Comparison of ENCODE assay signal across 17 cellular contexts in genomic region chr3:104214277-104214676, GRCh38.
DNase-seq lines count a peak whose midpoint lies in the region; ATAC-seq, FAIRE-seq and TF ChIP-seq lines count a peak whose summit lies in the region.
"Had no signal": no experiment of that assay in that cellular context is flagged by ENCODE, and none has a peak within 500 bp of the region (broad histone marks: within the 10 kb centered on the region; RNA-seq: fewer than 3 reads in every experiment).

No MANE protein-coding gene starts in this region.

- H3K27me3 ChIP-seq in H1 (replicated peaks in 1 of 4; ENCODE audit: control insufficient read depth in 3 of 4, extremely low read depth in 1 of 4, insufficient read depth in 3 of 4, low read length in 3 of 4) = no peaks in the 10 kb centered on the region
- H3K27me3 ChIP-seq in right lobe of liver = no peaks in the 10 kb centered on the region
- H3K27me3 ChIP-seq: BLaER1 treated with 17β-estradiol and CSF1 and Interleukin-3, amounts not matched to agents 10 nM and 100 nM had no signal

- H2BK15ac ChIP-seq in H1 (ENCODE audit: low read length) = no peak overlapping the region

- TF ChIP-seq CTCF in H1 (IDR thresholded peaks at IDR 0.05; ENCODE audit: control extremely low read depth in 1 of 3, insufficient read depth in 1 of 3, low read depth in 1 of 3, low read length in 3 of 3) (peak in 1 of 3 experiments; percentile 15; a peak in 1 of 4 replicates), right lobe of liver (IDR thresholded peaks at IDR 0.05) (peak in 3 of 4 donors; percentile 25 to 36 (median 27))

- H2AFZ ChIP-seq in H1 (ENCODE audit: low read length) = no peak overlapping the region

- CTCF ChIA-PET in H1 (lab: Charles Lee; ENCODE audit: partially characterized antibody) = interaction anchor here (0.6 kb wide), 1 partner anchor 225 kb away, joined by 3 read pairs; no protein-coding TSS in a partner anchor

- H3K36me3 ChIP-seq in H1 (ENCODE audit: control insufficient read depth in 2 of 4, insufficient read depth in 4 of 4, low read length in 3 of 4) = no peaks in the 10 kb centered on the region
- H3K36me3 ChIP-seq in right lobe of liver = no peaks in the 10 kb centered on the region
- H3K36me3 ChIP-seq: BLaER1 treated with 17β-estradiol and CSF1 and Interleukin-3, amounts not matched to agents 10 nM and 100 nM had no signal

- H2BK12ac ChIP-seq in H1 (ENCODE audit: low read depth, low read length) = no peak overlapping the region

- H3K18ac ChIP-seq in H1 (ENCODE audit: extremely low read depth, low read length) = no peak overlapping the region

- POLR2A ChIA-PET in H1 (lab: Charles Lee; ENCODE audit: partially characterized antibody) = no interaction called here

- no peak overlapping the region for H3K4ac ChIP-seq in H1 (replicated peaks; ENCODE audit: insufficient read length, low read depth, low read length)

- H3K23me2 ChIP-seq in H1 (ENCODE audit: low read depth, low read length) = no peaks in the 10 kb centered on the region

- ATAC-seq in right lobe of liver = peak in 3 of 4 donors; percentile 36 to 43 (median 36)
- ATAC-seq in esophagus mucosa = no peak
- ATAC-seq in GM18519 (IDR thresholded peaks at IDR 0.05; ENCODE audit: low FRiP score, unreplicated experiment) = no peak

- FAIRE-seq in H1 (lab: Jason Lieb, UNC) = no peak
- FAIRE-seq: G401.6, GM12891, GM19239, H54 had no signal

- no peaks in the 10 kb centered on the region for H3K79me1 ChIP-seq in H1 (ENCODE audit: low read depth, low read length)

- 78% methylated on average over 1 of the region's 1 CpG; no CpG with 5 or more reads in 1 of the 2 experiments for WGBS in H1 (ENCODE audit: extremely low coverage in 1 of 2, insufficient coverage in 1 of 2, insufficient read length in 1 of 2, insufficient replicate concordance in 2 of 2, low coverage in 1 of 2, low lambda C conversion rate in 2 of 2, missing lambda C conversion rate in 1 of 2), 2 experiments
- 5% methylated on average over 1 of the region's 1 CpG for WGBS in right lobe of liver (ENCODE audit: insufficient coverage, low coverage, low lambda C conversion rate, missing lambda C conversion rate)

- H3K4me3 ChIP-seq in H1 (ENCODE audit: extremely low read depth in 1 of 4, insufficient read depth in 2 of 4, low read depth in 3 of 4, low read length in 4 of 4) (no peak overlapping the region), right lobe of liver (no peak overlapping the region)
- H3K4me3 ChIP-seq: BLaER1 treated with 17β-estradiol and CSF1 and Interleukin-3, amounts not matched to agents 10 nM and 100 nM had no signal

- TF ChIP-seq RAD21 in H1 (IDR thresholded peaks at IDR 0.05 in 1 of 2, conservative IDR thresholded peaks at IDR 0.05 in 1 of 2; ENCODE audit: low read depth in 2 of 2, low read length in 2 of 2) = peak; percentile 32 to 39; a peak in 3 of 4 replicates

- no peak overlapping the region for H4K5ac ChIP-seq in H1 (ENCODE audit: insufficient read length, low read depth, low read length)

- H3K14ac ChIP-seq in H1 (ENCODE audit: insufficient read length) = no peak overlapping the region

- H2BK5ac ChIP-seq in H1 (ENCODE audit: low read depth, low read length) = no peak overlapping the region

- H3K23ac ChIP-seq in H1 (ENCODE audit: insufficient read length) = no peak overlapping the region

- no peak overlapping the region for H4K91ac ChIP-seq in H1 (replicated peaks; ENCODE audit: insufficient read length, low read length)

- H4K20me1 ChIP-seq in H1 (replicated peaks in 1 of 2; ENCODE audit: control insufficient read depth in 1 of 2, insufficient read depth in 2 of 2, low read length in 2 of 2) = no peaks in the 10 kb centered on the region
- H4K20me1 ChIP-seq: BLaER1 treated with 17β-estradiol and CSF1 and Interleukin-3, amounts not matched to agents 10 nM and 100 nM had no signal

- intact Hi-C loops in right lobe of liver (cut with DNase I) = no loop called here

- no peak overlapping the region for H2BK120ac ChIP-seq in H1 (replicated peaks; ENCODE audit: low read depth, low read length)

- no peak for TF ChIP-seq POLR2A in H1 (IDR thresholded peaks at IDR 0.05; ENCODE audit: control extremely low read depth in 1 of 2, low read depth in 2 of 2, low read length in 2 of 2)
- no peak for TF ChIP-seq POLR2A in right lobe of liver (IDR thresholded peaks at IDR 0.05)

- H3K4me2 ChIP-seq in H1 (ENCODE audit: insufficient read depth in 1 of 2, low read depth in 2 of 2, low read length in 2 of 2) = no peak overlapping the region

- H3K9me3 ChIP-seq in H1 (ENCODE audit: insufficient read depth in 2 of 2, low read depth in 1 of 2, low read length in 1 of 2) (no peaks in the 10 kb centered on the region), right lobe of liver (peaks cover 0 to 2% (median 0%) of the 10 kb centered on the region in 4 donors)
- H3K9me3 ChIP-seq: BLaER1 treated with 17β-estradiol and CSF1 and Interleukin-3, amounts not matched to agents 10 nM and 100 nM had no signal

- no peak overlapping the region for H4K8ac ChIP-seq in H1 (ENCODE audit: extremely low read depth, insufficient read depth, low read length)

- H3K27ac ChIP-seq in H1 (ENCODE audit: low read depth, low read length) (no peak overlapping the region), right lobe of liver (no peak overlapping the region)
- H3K27ac ChIP-seq: BLaER1 treated with 17β-estradiol and CSF1 and Interleukin-3, amounts not matched to agents 10 nM and 100 nM had no signal

- no peak for TF ChIP-seq EP300 in H1 (IDR thresholded peaks at IDR 0.05; ENCODE audit: borderline replicate concordance in 1 of 2, low read depth in 2 of 2, low read length in 2 of 2)

- H2AK5ac ChIP-seq in H1 (ENCODE audit: low read depth, low read length) = no peak overlapping the region

- H2BK20ac ChIP-seq in H1 (ENCODE audit: low read length) = no peak overlapping the region

- no peak overlapping the region for H3K56ac ChIP-seq in H1 (replicated peaks; ENCODE audit: insufficient read length, low read depth, low read length)

- no peak overlapping the region for H3K9ac ChIP-seq in H1 (replicated peaks in 1 of 4; ENCODE audit: extremely low read depth in 1 of 4, low read depth in 3 of 4, low read length in 3 of 4)
- H3K9ac ChIP-seq: BLaER1 treated with 17β-estradiol and CSF1 and Interleukin-3, amounts not matched to agents 10 nM and 100 nM had no signal

- H3K4me1 ChIP-seq in H1 (replicated peaks in 1 of 4; ENCODE audit: control insufficient read depth in 3 of 4, insufficient read depth in 4 of 4, low read length in 3 of 4) (no peaks in the 10 kb centered on the region), right lobe of liver (no peaks in the 10 kb centered on the region)

- DNase-seq in DMS53 (lab: John Stamatoyannopoulos, UW) (peak; percentile 3), DMS53 treated with DMSO at 0.1 percent for 48 hours (lab: John Stamatoyannopoulos, UW; ENCODE audit: unreplicated experiment) (no peak), H1 (ENCODE audit: low read depth in 1 of 2, low spot score in 2 of 2) (no peak), right lobe of liver (no peak), retina (no peak)
- DNase-seq: 8988T; ACHN; CD4-positive, CD25-positive, alpha-beta regulatory T cell; DMS79 treated with DMSO at 0.1 percent for 48 hours; EL had no signal

- no peaks in the 10 kb centered on the region for H3K79me2 ChIP-seq in H1 (ENCODE audit: control insufficient read depth in 1 of 2, insufficient read depth in 2 of 2, low read length in 2 of 2)

TF ChIP-seq in H1, 55 proteins besides CTCF, POLR2A, EP300 and RAD21 (continues in another document):
- no peak for TF ChIP-seq POLR2AphosphoS5 (IDR thresholded peaks at IDR 0.05; ENCODE audit: low read depth, low read length)
- no peak for TF ChIP-seq EZH2 (IDR thresholded peaks at IDR 0.05; ENCODE audit: low read depth, low read length, severe bottlenecking)
- TF ChIP-seq SAP30 (IDR thresholded peaks at IDR 0.05; ENCODE audit: insufficient read depth, insufficient replicate concordance, low read length) = no peak
- no peak for TF ChIP-seq CBX8 (IDR thresholded peaks at IDR 0.05; ENCODE audit: borderline replicate concordance, low read depth, low read length)
- TF ChIP-seq, protein P1, sequence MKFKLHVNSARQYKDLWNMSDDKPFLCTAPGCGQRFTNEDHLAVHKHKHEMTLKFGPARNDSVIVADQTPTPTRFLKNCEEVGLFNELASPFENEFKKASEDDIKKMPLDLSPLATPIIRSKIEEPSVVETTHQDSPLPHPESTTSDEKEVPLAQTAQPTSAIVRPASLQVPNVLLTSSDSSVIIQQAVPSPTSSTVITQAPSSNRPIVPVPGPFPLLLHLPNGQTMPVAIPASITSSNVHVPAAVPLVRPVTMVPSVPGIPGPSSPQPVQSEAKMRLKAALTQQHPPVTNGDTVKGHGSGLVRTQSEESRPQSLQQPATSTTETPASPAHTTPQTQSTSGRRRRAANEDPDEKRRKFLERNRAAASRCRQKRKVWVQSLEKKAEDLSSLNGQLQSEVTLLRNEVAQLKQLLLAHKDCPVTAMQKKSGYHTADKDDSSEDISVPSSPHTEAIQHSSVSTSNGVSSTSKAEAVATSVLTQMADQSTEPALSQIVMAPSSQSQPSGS (IDR thresholded peaks at IDR 0.05; ENCODE audit: low read length) = no peak
- no peak for TF ChIP-seq HDAC6 (IDR thresholded peaks at IDR 0.05; ENCODE audit: low read depth, low read length)
- no peak for TF ChIP-seq SP2 (IDR thresholded peaks at IDR 0.05; ENCODE audit: low read length)
- no peak for TF ChIP-seq TEAD4 (IDR thresholded peaks at IDR 0.05; ENCODE audit: low read depth, low read length)
- TF ChIP-seq CTBP2 (IDR thresholded peaks at IDR 0.05; ENCODE audit: borderline replicate concordance, insufficient read depth, insufficient read length, low read length) = no peak
- TF ChIP-seq CEBPB (IDR thresholded peaks at IDR 0.05; ENCODE audit: low read depth, low read length) = no peak
- TF ChIP-seq TAF7 (optimal IDR thresholded peaks at IDR 0.05; ENCODE audit: borderline replicate concordance, low read depth, low read length) = no peak
- TF ChIP-seq, protein P2, sequence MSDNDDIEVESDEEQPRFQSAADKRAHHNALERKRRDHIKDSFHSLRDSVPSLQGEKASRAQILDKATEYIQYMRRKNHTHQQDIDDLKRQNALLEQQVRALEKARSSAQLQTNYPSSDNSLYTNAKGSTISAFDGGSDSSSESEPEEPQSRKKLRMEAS (IDR thresholded peaks at IDR 0.05) = no peak
- no peak for TF ChIP-seq JUN (IDR thresholded peaks at IDR 0.05; ENCODE audit: low read depth, low read length)
- TF ChIP-seq, protein P3, sequence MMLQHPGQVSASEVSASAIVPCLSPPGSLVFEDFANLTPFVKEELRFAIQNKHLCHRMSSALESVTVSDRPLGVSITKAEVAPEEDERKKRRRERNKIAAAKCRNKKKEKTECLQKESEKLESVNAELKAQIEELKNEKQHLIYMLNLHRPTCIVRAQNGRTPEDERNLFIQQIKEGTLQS (IDR thresholded peaks at IDR 0.05; ENCODE audit: insufficient read depth, low read depth, low read length) = no peak
- TF ChIP-seq PHF8 (conservative IDR thresholded peaks at IDR 0.05; ENCODE audit: low read depth, low read length) = no peak
- TF ChIP-seq NRF1 (IDR thresholded peaks at IDR 0.05; ENCODE audit: low read depth, low read length) = no peak
- no peak for TF ChIP-seq SIN3A (conservative IDR thresholded peaks at IDR 0.05 in 1 of 2, IDR thresholded peaks at IDR 0.05 in 1 of 2; ENCODE audit: low read depth in 1 of 2, low read length in 2 of 2)
- no peak for TF ChIP-seq BCL11A (IDR thresholded peaks at IDR 0.05; ENCODE audit: low read depth in 2 of 2, low read length in 2 of 2)

Comparison
In these comparisons a context has a peak if more than half of its experiments do, and no peak if none do; other contexts are left out.
1. ATAC-seq: peak in right lobe of liver (3 of 4); none in esophagus mucosa (single experiment) and GM18519 (single experiment).